In the genomic region with DNA sequence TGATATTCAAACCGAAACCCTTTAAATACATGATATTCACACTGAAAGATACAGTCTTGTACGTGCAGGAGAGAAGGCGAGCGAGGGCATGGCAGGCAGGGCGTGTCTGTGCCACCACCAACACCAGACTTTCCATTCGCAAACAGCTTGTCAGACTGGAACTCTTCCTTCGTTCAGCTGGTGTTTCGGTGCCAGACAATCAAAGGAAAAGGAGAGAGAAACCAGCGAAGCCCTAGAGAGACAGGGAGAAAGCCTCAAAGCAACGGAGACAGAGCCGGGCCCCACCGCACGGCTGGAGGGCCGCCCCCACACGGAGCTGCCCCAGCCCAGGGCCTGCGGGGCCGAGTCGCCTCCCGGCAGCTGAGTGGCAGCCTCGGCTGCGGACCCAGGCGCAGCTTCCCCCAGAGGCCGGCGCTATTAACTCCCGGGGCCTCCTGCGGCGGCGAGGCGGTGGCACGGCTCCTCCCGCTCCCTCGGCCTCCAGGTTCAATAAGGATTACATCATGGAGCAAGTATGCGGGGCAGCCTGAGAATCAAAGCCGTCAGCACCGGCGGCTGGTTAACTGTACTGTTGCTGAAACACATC, we compare ENCODE assay signal across 8 cellular contexts. TPM values are rescaled to one million over a fixed set of nuclear protein-coding genes. Genes with fewer than 3 reads are reported as not detected.
DNase-seq lines count a peak whose midpoint lies in the region; ATAC-seq, FAIRE-seq and TF ChIP-seq lines count a peak whose summit lies in the region.

No MANE protein-coding gene starts in this region.

- peak; percentile 97 for ATAC-seq in left lung
- ATAC-seq in stimulated activated naive B cell treated with anti-CD40 and anti-IgM and Interleukin-4, amounts not matched to agents 10 μg/mL and 1 μg/mL and 100 μg/mL, for 72 hours (replicated peaks) = peak; percentile 75 to 76
- no peak for ATAC-seq in HG02763 (IDR thresholded peaks at IDR 0.05; ENCODE audit: unreplicated experiment)

- no peaks in the 10 kb centered on the region for H3K36me3 ChIP-seq in left lung

- intact Hi-C loops in left lung (cut with DNase I) = no loop called here

- H3K4me3 Mint-ChIP-seq in stimulated activated naive B cell treated with anti-CD40 and anti-IgM and Interleukin-4, amounts not matched to agents 10 μg/mL and 1 μg/mL and 100 μg/mL, for 72 hours = peak overlapping the region; percentile 83 to 89

- H3K4me1 Mint-ChIP-seq in stimulated activated naive B cell treated with anti-CD40 and anti-IgM and Interleukin-4, amounts not matched to agents 10 μg/mL and 1 μg/mL and 100 μg/mL, for 72 hours = peaks cover 10 to 14% of the 10 kb centered on the region in 2 donors

- H3K27ac Mint-ChIP-seq in stimulated activated naive B cell treated with anti-CD40 and anti-IgM and Interleukin-4, amounts not matched to agents 10 μg/mL and 1 μg/mL and 100 μg/mL, for 72 hours = peak overlapping the region; percentile 3

- H3K4me1 ChIP-seq in left lung = peaks cover 3 to 9% of the 10 kb centered on the region in 2 donors

- peak; percentile 46 for DNase-seq in DMS 273 treated with DMSO at 0.1 percent for 48 hours (lab: John Stamatoyannopoulos, UW)
- peak; percentile 73 for DNase-seq in HTR-8/SVneo (ENCODE audit: insufficient read length, low spot score)
- peak; percentile 33 for DNase-seq in SK-MEL-5 (ENCODE audit: low read depth, low spot score)
- no peak for DNase-seq in coronary artery (ENCODE audit: low spot score)
- peak; percentile 63 to 90 for DNase-seq in left lung
- no peak for DNase-seq in stimulated activated naive B cell treated with anti-CD40 and anti-IgM and Interleukin-4, amounts not matched to agents 10 μg/mL and 1 μg/mL and 100 μg/mL, for 72 hours
- DNase-seq in GM19240 (ENCODE audit: insufficient read length, low spot score) = no peak

- in situ Hi-C loops in SK-MEL-5 (cut with HindIII; ENCODE audit: low pct_unique_long_range_greater_than_20kb, low sequenced_read_pairs) = no loop called here

- peak overlapping the region; percentile 67 for H3K4me3 ChIP-seq in coronary artery
- H3K4me3 ChIP-seq in left lung = peak overlapping the region; percentile 16 to 24

- H3K27ac ChIP-seq in coronary artery = peak overlapping the region; percentile 36 to 45
- peak overlapping the region in 1 of 2 donors; percentile 49 for H3K27ac ChIP-seq in left lung

- H3K36me3 Mint-ChIP-seq in stimulated activated naive B cell treated with anti-CD40 and anti-IgM and Interleukin-4, amounts not matched to agents 10 μg/mL and 1 μg/mL and 100 μg/mL, for 72 hours = no peaks in the 10 kb centered on the region

- H3K27me3 ChIP-seq in left lung = peaks cover 13 to 99% of the 10 kb centered on the region in 2 donors

- peaks cover 0 to 5% of the 10 kb centered on the region in 2 donors for H3K9me3 Mint-ChIP-seq in stimulated activated naive B cell treated with anti-CD40 and anti-IgM and Interleukin-4, amounts not matched to agents 10 μg/mL and 1 μg/mL and 100 μg/mL, for 72 hours

- no peaks in the 10 kb centered on the region for H3K9me3 ChIP-seq in left lung

- TF ChIP-seq CTCF in coronary artery (IDR thresholded peaks at IDR 0.05) (no peak), left lung (IDR thresholded peaks at IDR 0.05) (no peak)

- peaks cover 57 to 89% of the 10 kb centered on the region in 2 donors for H3K27me3 Mint-ChIP-seq in stimulated activated naive B cell treated with anti-CD40 and anti-IgM and Interleukin-4, amounts not matched to agents 10 μg/mL and 1 μg/mL and 100 μg/mL, for 72 hours

- FAIRE-seq in HTR-8/SVneo (lab: Jason Lieb, UNC) = no peak

RNA-seq across cellular contexts. Expression of a gene that starts 32.1 kb away (rescaled TPM):
- 0.18 and 0.24 TPM in 2 replicates for total RNA-seq in SK-MEL-5 (2014; rRNA removed; shearing (Covaris generic))
- polyA plus RNA-seq in SK-MEL-5 (2015; cell fraction: cytosol; rRNA removed) = 0.07 TPM in 1 of 2 replicates, not detected in the other
- not detected in 2 replicates for polyA plus RNA-seq in SK-MEL-5 (2015; cell fraction: nucleus; rRNA removed)
- not detected for total RNA-seq in left lung

RNA-seq across cellular contexts. Expression of a gene that starts 59.1 kb away (rescaled TPM):
- 194 and 228 TPM in 2 replicates for total RNA-seq in SK-MEL-5 (2014; rRNA removed; shearing (Covaris generic))
- 102 and 134 TPM in 2 replicates for polyA plus RNA-seq in SK-MEL-5 (2015; cell fraction: cytosol; rRNA removed)
- 61.3 and 76.7 TPM in 2 replicates for polyA plus RNA-seq in SK-MEL-5 (2015; cell fraction: nucleus; rRNA removed)
- total RNA-seq in left lung = 10 to 100 TPM; 52.0 to 73.1 TPM

Comparison
In these comparisons a context has a peak if more than half of its experiments do, and no peak if none do; other contexts are left out.
1. DNase-seq: peak in DMS 273 treated with DMSO at 0.1 percent for 48 hours (single experiment), HTR-8/SVneo (single experiment), SK-MEL-5 (single experiment) and left lung (2 of 2); none in coronary artery (single experiment), stimulated activated naive B cell treated with anti-CD40 and anti-IgM and Interleukin-4, amounts not matched to agents 10 μg/mL and 1 μg/mL and 100 μg/mL, for 72 hours (single experiment) and GM19240 (single experiment).